Comparison of ENCODE assay signal across 1 cellular context in the genomic region with DNA sequence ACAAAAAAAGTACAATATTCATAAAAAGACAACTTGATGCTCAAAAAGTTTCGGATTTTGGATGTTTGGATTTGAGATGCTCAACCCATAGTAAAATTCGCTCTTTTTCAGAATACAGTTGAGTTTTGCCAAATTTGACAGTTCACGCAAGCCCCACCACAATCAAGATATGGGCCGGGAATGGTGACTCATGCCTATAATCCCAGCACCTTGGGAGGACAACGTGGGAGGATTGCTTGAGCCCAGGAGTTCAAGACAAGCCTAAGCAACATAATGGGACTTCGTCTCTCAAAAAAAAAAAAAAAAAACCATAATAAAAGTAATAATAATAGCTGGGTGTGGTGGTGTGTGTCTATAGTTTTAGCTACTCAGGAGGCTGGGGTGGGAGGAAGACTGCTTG.
TF ChIP-seq lines count a peak whose summit lies in the region.

No MANE protein-coding gene starts in this region.

TF ChIP-seq in GM23338, 12 proteins besides CTCF, POLR2A, EP300 and RAD21 (continued from another document):
- TF ChIP-seq, protein P1, sequence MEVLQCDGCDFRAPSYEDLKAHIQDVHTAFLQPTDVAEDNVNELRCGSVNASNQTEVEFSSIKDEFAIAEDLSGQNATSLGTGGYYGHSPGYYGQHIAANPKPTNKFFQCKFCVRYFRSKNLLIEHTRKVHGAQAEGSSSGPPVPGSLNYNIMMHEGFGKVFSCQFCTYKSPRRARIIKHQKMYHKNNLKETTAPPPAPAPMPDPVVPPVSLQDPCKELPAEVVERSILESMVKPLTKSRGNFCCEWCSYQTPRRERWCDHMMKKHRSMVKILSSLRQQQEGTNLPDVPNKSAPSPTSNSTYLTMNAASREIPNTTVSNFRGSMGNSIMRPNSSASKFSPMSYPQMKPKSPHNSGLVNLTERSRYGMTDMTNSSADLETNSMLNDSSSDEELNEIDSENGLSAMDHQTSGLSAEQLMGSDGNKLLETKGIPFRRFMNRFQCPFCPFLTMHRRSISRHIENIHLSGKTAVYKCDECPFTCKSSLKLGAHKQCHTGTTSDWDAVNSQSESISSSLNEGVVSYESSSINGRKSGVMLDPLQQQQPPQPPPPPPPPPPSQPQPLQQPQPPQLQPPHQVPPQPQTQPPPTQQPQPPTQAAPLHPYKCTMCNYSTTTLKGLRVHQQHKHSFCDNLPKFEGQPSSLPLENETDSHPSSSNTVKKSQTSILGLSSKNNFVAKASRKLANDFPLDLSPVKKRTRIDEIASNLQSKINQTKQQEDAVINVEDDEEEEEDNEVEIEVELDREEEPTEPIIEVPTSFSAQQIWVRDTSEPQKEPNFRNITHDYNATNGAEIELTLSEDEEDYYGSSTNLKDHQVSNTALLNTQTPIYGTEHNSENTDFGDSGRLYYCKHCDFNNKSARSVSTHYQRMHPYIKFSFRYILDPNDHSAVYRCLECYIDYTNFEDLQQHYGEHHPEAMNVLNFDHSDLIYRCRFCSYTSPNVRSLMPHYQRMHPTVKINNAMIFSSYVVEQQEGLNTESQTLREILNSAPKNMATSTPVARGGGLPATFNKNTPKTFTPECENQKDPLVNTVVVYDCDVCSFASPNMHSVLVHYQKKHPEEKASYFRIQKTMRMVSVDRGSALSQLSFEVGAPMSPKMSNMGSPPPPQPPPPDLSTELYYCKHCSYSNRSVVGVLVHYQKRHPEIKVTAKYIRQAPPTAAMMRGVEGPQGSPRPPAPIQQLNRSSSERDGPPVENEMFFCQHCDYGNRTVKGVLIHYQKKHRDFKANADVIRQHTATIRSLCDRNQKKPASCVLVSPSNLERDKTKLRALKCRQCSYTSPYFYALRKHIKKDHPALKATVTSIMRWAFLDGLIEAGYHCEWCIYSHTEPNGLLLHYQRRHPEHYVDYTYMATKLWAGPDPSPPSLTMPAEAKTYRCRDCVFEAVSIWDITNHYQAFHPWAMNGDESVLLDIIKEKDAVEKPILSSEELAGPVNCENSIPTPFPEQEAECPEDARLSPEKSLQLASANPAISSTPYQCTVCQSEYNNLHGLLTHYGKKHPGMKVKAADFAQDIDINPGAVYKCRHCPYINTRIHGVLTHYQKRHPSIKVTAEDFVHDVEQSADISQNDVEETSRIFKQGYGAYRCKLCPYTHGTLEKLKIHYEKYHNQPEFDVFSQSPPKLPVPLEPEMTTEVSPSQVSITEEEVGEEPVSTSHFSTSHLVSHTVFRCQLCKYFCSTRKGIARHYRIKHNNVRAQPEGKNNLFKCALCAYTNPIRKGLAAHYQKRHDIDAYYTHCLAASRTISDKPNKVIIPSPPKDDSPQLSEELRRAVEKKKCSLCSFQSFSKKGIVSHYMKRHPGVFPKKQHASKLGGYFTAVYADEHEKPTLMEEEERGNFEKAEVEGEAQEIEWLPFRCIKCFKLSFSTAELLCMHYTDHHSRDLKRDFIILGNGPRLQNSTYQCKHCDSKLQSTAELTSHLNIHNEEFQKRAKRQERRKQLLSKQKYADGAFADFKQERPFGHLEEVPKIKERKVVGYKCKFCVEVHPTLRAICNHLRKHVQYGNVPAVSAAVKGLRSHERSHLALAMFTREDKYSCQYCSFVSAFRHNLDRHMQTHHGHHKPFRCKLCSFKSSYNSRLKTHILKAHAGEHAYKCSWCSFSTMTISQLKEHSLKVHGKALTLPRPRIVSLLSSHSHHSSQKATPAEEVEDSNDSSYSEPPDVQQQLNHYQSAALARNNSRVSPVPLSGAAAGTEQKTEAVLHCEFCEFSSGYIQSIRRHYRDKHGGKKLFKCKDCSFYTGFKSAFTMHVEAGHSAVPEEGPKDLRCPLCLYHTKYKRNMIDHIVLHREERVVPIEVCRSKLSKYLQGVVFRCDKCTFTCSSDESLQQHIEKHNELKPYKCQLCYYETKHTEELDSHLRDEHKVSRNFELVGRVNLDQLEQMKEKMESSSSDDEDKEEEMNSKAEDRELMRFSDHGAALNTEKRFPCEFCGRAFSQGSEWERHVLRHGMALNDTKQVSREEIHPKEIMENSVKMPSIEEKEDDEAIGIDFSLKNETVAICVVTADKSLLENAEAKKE (CRISPR knock-in tag; IDR thresholded peaks at IDR 0.05) = no peak
- TF ChIP-seq NANOG (IDR thresholded peaks at IDR 0.05; ENCODE audit: borderline replicate concordance) (no peak), EZH2 (IDR thresholded peaks at IDR 0.05; ENCODE audit: low read depth, unreplicated experiment) (no peak)
